31 cellular contexts compared by ENCODE assay signal in the genomic region with DNA sequence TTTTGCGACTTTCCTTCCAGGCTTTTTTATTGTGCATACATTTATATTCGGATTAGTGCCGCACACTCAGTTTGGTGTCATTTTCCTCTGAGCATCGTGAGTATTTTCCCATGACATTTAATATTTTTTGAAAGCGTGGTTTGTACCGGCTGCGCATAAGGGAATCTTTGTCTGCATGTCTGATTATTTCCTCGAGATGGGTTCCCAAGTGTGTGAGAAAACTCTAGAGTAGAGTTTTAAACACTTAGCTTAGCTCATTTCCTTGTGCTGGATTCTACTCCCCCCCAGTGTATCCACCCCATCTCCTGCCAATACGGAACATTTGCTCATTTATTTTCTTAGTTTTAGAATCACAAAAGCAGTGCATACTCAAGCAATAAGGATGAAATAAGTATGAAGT.
"Had no signal": no experiment of that assay in that cellular context is flagged by ENCODE, and none has a peak within 500 bp of the region (broad histone marks: within the 10 kb centered on the region; RNA-seq: fewer than 3 reads in every experiment).

No MANE protein-coding gene starts in this region.

- H3K4me1 ChIP-seq: ascending aorta, breast epithelium, colonic mucosa, gastroesophageal sphincter had no signal

- H3K36me3 ChIP-seq: ascending aorta, breast epithelium, cardiac muscle cell, colonic mucosa, gastroesophageal sphincter, WERI-Rb-1 had no signal

- H3K4me3 ChIP-seq: ascending aorta, breast epithelium, cardiac muscle cell, colonic mucosa, gastroesophageal sphincter had no signal

- ATAC-seq: activated CD4-positive, alpha-beta T cell treated with anti-CD3 and anti-CD28 coated beads for 36 hours; activated CD8-positive, alpha-beta memory T cell treated with anti-CD3 and anti-CD28 coated beads, Interleukin-2, amount 10 ng/mL, durations not matched to agents 7 days and 5 days; activated CD8-positive, alpha-beta T cell treated with anti-CD3 and anti-CD28 coated beads, Interleukin-2, amount 10 ng/mL, durations not matched to agents 7 days and 5 days; activated naive CD4-positive, alpha-beta T cell treated with anti-CD3 and anti-CD28 coated beads, Interleukin-2, amount 50 U/mL, for 72 hours; activated T-cell treated with anti-CD3 and anti-CD28 coated beads, Interleukin-2, amount 50 U/mL, for 72 hours; foreskin keratinocyte; gastroesophageal sphincter; T-helper 17 cell had no signal

- H3K27ac ChIP-seq: ascending aorta, breast epithelium, cardiac muscle cell, colonic mucosa, epithelial cell of prostate, foreskin keratinocyte, gastroesophageal sphincter, WERI-Rb-1 had no signal

- H3K9me3 ChIP-seq: ascending aorta, breast epithelium, colonic mucosa, gastroesophageal sphincter had no signal

- H3K27me3 ChIP-seq: ascending aorta, breast epithelium, cardiac muscle cell, colonic mucosa, foreskin keratinocyte had no signal

- DNase-seq: activated CD4-positive, alpha-beta memory T cell treated with anti-CD3 and anti-CD28 coated beads for 36 hours; activated CD4-positive, alpha-beta T cell treated with anti-CD3 and anti-CD28 coated beads for 36 hours; activated CD4-positive, alpha-beta T cell treated with anti-CD3 and anti-CD28 coated beads, Interleukin-2, amount 10 ng/mL, durations not matched to agents 24 days and 14 days; activated CD4-positive, CD25-positive, alpha-beta regulatory T cell; activated CD4-positive, CD25-positive, alpha-beta regulatory T cell treated with anti-CD3 and anti-CD28 coated beads, Interleukin-2, amount 50 U/mL, for 72 hours; activated CD8-positive, alpha-beta memory T cell treated with anti-CD3 and anti-CD28 coated beads, Interleukin-2, amount 10 ng/mL, durations not matched to agents 7 days and 5 days; activated CD8-positive, alpha-beta memory T cell treated with anti-CD3 and anti-CD28 coated beads, Interleukin-2, amount 50 U/mL, for 48 hours; activated CD8-positive, alpha-beta T cell treated with anti-CD3 and anti-CD28 coated beads, Interleukin-2, amount 10 ng/mL, durations not matched to agents 7 days and 5 days; activated gamma-delta T cell; activated naive CD4-positive, alpha-beta T cell; activated naive CD4-positive, alpha-beta T cell treated with anti-CD3 and anti-CD28 coated beads, Interleukin-2, amount 10 ng/mL, durations not matched to agents 7 days and 5 days; activated naive CD8-positive, alpha-beta T cell treated with anti-CD3 and anti-CD28 coated beads, Interleukin-2, amount 10 ng/mL, durations not matched to agents 7 days and 5 days; activated T-cell treated with anti-CD3 and anti-CD28 coated beads for 4 hours; activated T-cell treated with anti-CD3 and anti-CD28 coated beads, Interleukin-2, amount 50 U/mL, for 24 hours; activated T-cell treated with anti-CD3 and anti-CD28 coated beads, Interleukin-2, amount 50 U/mL, for 72 hours; central memory CD4-positive, alpha-beta T cell; cerebellar nuclear complex; colonic mucosa; effector CD8-positive, alpha-beta T cell; foreskin keratinocyte; head of caudate nucleus; T-helper 1 cell; T-helper 17 cell; T1000; WERI-Rb-1 had no signal
